21 cellular contexts compared by ENCODE assay signal in genomic region chr3:138458774-138459499, GRCh38. TPM values are rescaled to one million over a fixed set of nuclear protein-coding genes. Genes with fewer than 3 reads are reported as not detected.
"Had no signal": no experiment of that assay in that cellular context is flagged by ENCODE, and none has a peak within 500 bp of the region (broad histone marks: within the 10 kb centered on the region; RNA-seq: fewer than 3 reads in every experiment).

No MANE protein-coding gene starts in this region.

- H3K4me1 ChIP-seq: body of pancreas, colonic mucosa, pancreas had no signal

- ATAC-seq: activated CD4-positive, CD25-positive, alpha-beta regulatory T cell treated with anti-CD3 and anti-CD28 coated beads, Interleukin-2, amount 50 U/mL, for 24 hours; body of pancreas; pancreas; T-helper 17 cell had no signal

- H3K36me3 Mint-ChIP-seq: activated naive CD8-positive, alpha-beta T cell had no signal

- H3K4me3 Mint-ChIP-seq: activated naive CD8-positive, alpha-beta T cell; neural crest cell; T-helper 17 cell had no signal

- H3K9me3 Mint-ChIP-seq: neural crest cell had no signal

- DNase-seq: activated CD4-positive, alpha-beta T cell treated with anti-CD3 and anti-CD28 coated beads, Interleukin-2, amount 50 U/mL, for 4 hours; activated gamma-delta T cell treated with Interleukin-2 at 50 U/mL for 16 hours; amniotic stem cell; body of pancreas; central memory CD4-positive, alpha-beta T cell; colonic mucosa; effector CD4-positive, alpha-beta T cell; foreskin fibroblast; hippocampal formation; kidney; midbrain; pancreas; stimulated activated CD4-positive, alpha-beta T cell treated with anti-CD3 and anti-CD28 coated beads, Interleukin-15, amount 100 ng/mL, for 24 hours; stimulated activated CD4-positive, alpha-beta T cell treated with anti-CD3 and anti-CD28 coated beads, Interleukin-4, amount 100 ng/mL, for 1 hour; stimulated activated naive CD4-positive, alpha-beta T cell treated with Interleukin-2 at 50 U/mL for 16 hours; T-helper 17 cell had no signal

- H3K4me3 ChIP-seq: body of pancreas, colonic mucosa, lung, pancreas had no signal

- H3K36me3 ChIP-seq: colonic mucosa, pancreas had no signal

- H3K27ac Mint-ChIP-seq: activated naive CD8-positive, alpha-beta T cell; T-helper 17 cell had no signal

- H3K27me3 ChIP-seq: body of pancreas, colonic mucosa, pancreas had no signal

- H3K9me3 ChIP-seq: body of pancreas, colonic mucosa, pancreas had no signal

- H3K27ac ChIP-seq: body of pancreas, colonic mucosa, pancreas had no signal

RNA-seq across cellular contexts. Expression of gene ESYT3, which starts 24.5 kb away (rescaled TPM):
- total RNA-seq: endothelial cell of umbilical vein had no signal
- polyA plus RNA-seq: endothelial cell of umbilical vein had no signal
